8 cellular contexts compared by ENCODE assay signal in genomic region chr10:103493362-103493871, GRCh38. TPM values are rescaled to one million over a fixed set of nuclear protein-coding genes. Genes with fewer than 3 reads are reported as not detected.
DNase-seq lines count a peak whose midpoint lies in the region; ATAC-seq, FAIRE-seq and TF ChIP-seq lines count a peak whose summit lies in the region.

A gene with protein sequence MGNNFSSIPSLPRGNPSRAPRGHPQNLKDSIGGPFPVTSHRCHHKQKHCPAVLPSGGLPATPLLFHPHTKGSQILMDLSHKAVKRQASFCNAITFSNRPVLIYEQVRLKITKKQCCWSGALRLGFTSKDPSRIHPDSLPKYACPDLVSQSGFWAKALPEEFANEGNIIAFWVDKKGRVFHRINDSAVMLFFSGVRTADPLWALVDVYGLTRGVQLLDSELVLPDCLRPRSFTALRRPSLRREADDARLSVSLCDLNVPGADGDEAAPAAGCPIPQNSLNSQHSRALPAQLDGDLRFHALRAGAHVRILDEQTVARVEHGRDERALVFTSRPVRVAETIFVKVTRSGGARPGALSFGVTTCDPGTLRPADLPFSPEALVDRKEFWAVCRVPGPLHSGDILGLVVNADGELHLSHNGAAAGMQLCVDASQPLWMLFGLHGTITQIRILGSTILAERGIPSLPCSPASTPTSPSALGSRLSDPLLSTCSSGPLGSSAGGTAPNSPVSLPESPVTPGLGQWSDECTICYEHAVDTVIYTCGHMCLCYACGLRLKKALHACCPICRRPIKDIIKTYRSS (plus strand): TSS chr10:103493705. CDS start chr10:103494388, 683 bp downstream.

- H3K4me1 Mint-ChIP-seq in T-helper 1 cell treated with Interleukin-12 subunit alpha and Interleukin-12 subunit beta and Interleukin-4 antibody, amounts not matched to agents 30 μg/mL and 1 μg/mL, for 36 hours (ENCODE audit: low read depth): peaks cover 12% of the 10 kb centered on the region
- peaks cover 23 to 37% (median 36%) of the 10 kb centered on the region in 3 donors for H3K4me1 Mint-ChIP-seq in naive B cell

- no peak within 1 kb of the TSS for H3K4ac ChIP-seq in H1 (replicated peaks; ENCODE audit: insufficient read length, low read depth, low read length)

- TF ChIP-seq CTCF in H1 (IDR thresholded peaks at IDR 0.05; ENCODE audit: control extremely low read depth in 1 of 3, insufficient read depth in 1 of 3, low read depth in 1 of 3, low read length in 3 of 3): no peak
- no peak for TF ChIP-seq CTCF in upper lobe of left lung (IDR thresholded peaks at IDR 0.05)

- H3K27ac ChIP-seq in H1 (ENCODE audit: low read depth, low read length): no peak within 1 kb of the TSS
- H3K27ac ChIP-seq in upper lobe of left lung: no peak within 1 kb of the TSS

- WGBS in H1 (ENCODE audit: extremely low coverage in 1 of 2, insufficient coverage in 1 of 2, insufficient read length in 1 of 2, insufficient replicate concordance in 2 of 2, low coverage in 1 of 2, low lambda C conversion rate in 2 of 2, missing lambda C conversion rate in 1 of 2), 2 experiments: 2% methylated on average over 36 of the region's 57 CpGs; no CpG with 5 or more reads in 1 of the 2 experiments
- 4 to 8% methylated on average over 13 to 33 of the region's 57 CpGs for WGBS in upper lobe of left lung, 2 donors

- H4K5ac ChIP-seq in H1 (ENCODE audit: insufficient read length, low read depth, low read length): no peak within 1 kb of the TSS

- no peak within 1 kb of the TSS for H3K27ac Mint-ChIP-seq in T-helper 1 cell treated with Interleukin-12 subunit alpha and Interleukin-12 subunit beta and Interleukin-4 antibody, amounts not matched to agents 30 μg/mL and 1 μg/mL, for 36 hours
- peak within 1 kb of the TSS in 3 of 6 donors; percentile 37 to 80 (median 80) for H3K27ac Mint-ChIP-seq in naive B cell

- no peaks in the 10 kb centered on the region for H3K79me1 ChIP-seq in H1 (ENCODE audit: low read depth, low read length)

- no peak within 1 kb of the TSS for H4K91ac ChIP-seq in H1 (replicated peaks; ENCODE audit: insufficient read length, low read length)

- CTCF ChIA-PET in H1 (lab: Charles Lee; ENCODE audit: partially characterized antibody): interaction anchor here (0.7 to 4.6 kb wide), 15 partner anchors 8 to 109 kb away, joined by 3 to 24 read pairs (median 4); no protein-coding TSS in a partner anchor

- TF ChIP-seq POLR2A in H1 (IDR thresholded peaks at IDR 0.05; ENCODE audit: control extremely low read depth in 1 of 2, low read depth in 2 of 2, low read length in 2 of 2) (no peak), upper lobe of left lung (IDR thresholded peaks at IDR 0.05) (no peak), GM18505 (IDR thresholded peaks at IDR 0.05; ENCODE audit: borderline replicate concordance, extremely low read depth, insufficient read depth, insufficient read length) (no peak)

- H3K4me2 ChIP-seq in H1 (ENCODE audit: insufficient read depth in 1 of 2, low read depth in 2 of 2, low read length in 2 of 2): peak within 1 kb of the TSS; percentile 60 to 99

- peak; percentile 14 to 18 for ATAC-seq in naive B cell (ENCODE audit: low read depth in 2 of 2)
- peak in 1 of 2 donors; percentile 33 for ATAC-seq in upper lobe of left lung (ENCODE audit: low FRiP score in 2 of 2)
- no peak for ATAC-seq in GM18505 (IDR thresholded peaks at IDR 0.05; ENCODE audit: unreplicated experiment)

- H2BK12ac ChIP-seq in H1 (ENCODE audit: low read depth, low read length): no peak within 1 kb of the TSS

- no peak within 1 kb of the TSS for H2BK20ac ChIP-seq in H1 (ENCODE audit: low read length)

- no peak within 1 kb of the TSS for H3K56ac ChIP-seq in H1 (replicated peaks; ENCODE audit: insufficient read length, low read depth, low read length)

- H2BK5ac ChIP-seq in H1 (ENCODE audit: low read depth, low read length): no peak within 1 kb of the TSS

- H3K18ac ChIP-seq in H1 (ENCODE audit: extremely low read depth, low read length): no peak within 1 kb of the TSS; the same call in 1 of the 2 replicates

- no peaks in the 10 kb centered on the region for H4K20me1 ChIP-seq in H1 (replicated peaks in 1 of 2; ENCODE audit: control insufficient read depth in 1 of 2, insufficient read depth in 2 of 2, low read length in 2 of 2)

- no peak within 1 kb of the TSS for H2AK5ac ChIP-seq in H1 (ENCODE audit: low read depth, low read length)

- no peaks in the 10 kb centered on the region for H3K9me3 Mint-ChIP-seq in T-helper 1 cell treated with Interleukin-12 subunit alpha and Interleukin-12 subunit beta and Interleukin-4 antibody, amounts not matched to agents 30 μg/mL and 1 μg/mL, for 36 hours
- H3K9me3 Mint-ChIP-seq in naive B cell: no peaks in the 10 kb centered on the region

- no peaks in the 10 kb centered on the region for H3K9me3 ChIP-seq in H1 (ENCODE audit: insufficient read depth in 2 of 2, low read depth in 1 of 2, low read length in 1 of 2)
- H3K9me3 ChIP-seq in upper lobe of left lung: no peaks in the 10 kb centered on the region

- H3K36me3 ChIP-seq in H1 (ENCODE audit: control insufficient read depth in 2 of 4, insufficient read depth in 4 of 4, low read length in 3 of 4) (no peaks in the 10 kb centered on the region), upper lobe of left lung (no peaks in the 10 kb centered on the region)

- no peak within 1 kb of the TSS for H4K8ac ChIP-seq in H1 (ENCODE audit: extremely low read depth, insufficient read depth, low read length)

- TF ChIP-seq EP300 in H1 (IDR thresholded peaks at IDR 0.05; ENCODE audit: borderline replicate concordance in 1 of 2, low read depth in 2 of 2, low read length in 2 of 2): no peak
- no peak for TF ChIP-seq EP300 in upper lobe of left lung (IDR thresholded peaks at IDR 0.05)

- no peaks in the 10 kb centered on the region for H3K79me2 ChIP-seq in H1 (ENCODE audit: control insufficient read depth in 1 of 2, insufficient read depth in 2 of 2, low read length in 2 of 2)

- H3K4me1 ChIP-seq in H1 (replicated peaks in 1 of 4; ENCODE audit: control insufficient read depth in 3 of 4, insufficient read depth in 4 of 4, low read length in 3 of 4) (peaks cover 0 to 4% (median 3%) of the 10 kb centered on the region in 4 experiments; a peak in 5 of 7 replicates), upper lobe of left lung (peaks cover 15 to 17% (median 15%) of the 10 kb centered on the region in 4 donors)

- no peak within 1 kb of the TSS for H2BK120ac ChIP-seq in H1 (replicated peaks; ENCODE audit: low read depth, low read length)

- H3K27me3 ChIP-seq in H1 (replicated peaks in 1 of 4; ENCODE audit: control insufficient read depth in 3 of 4, extremely low read depth in 1 of 4, insufficient read depth in 3 of 4, low read length in 3 of 4): peaks cover 8 to 36% (median 28%) of the 10 kb centered on the region in 4 experiments
- peaks cover 0 to 26% (median 11%) of the 10 kb centered on the region in 4 donors for H3K27me3 ChIP-seq in upper lobe of left lung

- peak within 1 kb of the TSS in 1 of 4 experiments; percentile 9; a peak in 1 of 7 replicates for H3K9ac ChIP-seq in H1 (replicated peaks in 1 of 4; ENCODE audit: extremely low read depth in 1 of 4, low read depth in 3 of 4, low read length in 3 of 4)

- no peak within 1 kb of the TSS for H2AFZ ChIP-seq in H1 (ENCODE audit: low read length)

- TF ChIP-seq RAD21 in H1 (IDR thresholded peaks at IDR 0.05 in 1 of 2, conservative IDR thresholded peaks at IDR 0.05 in 1 of 2; ENCODE audit: low read depth in 2 of 2, low read length in 2 of 2): no peak

- DNase-seq in NOMO-1 treated with DMSO at 0.1 percent for 48 hours (lab: John Stamatoyannopoulos, UW; ENCODE audit: unreplicated experiment): peak; percentile 0
- DNase-seq in NOMO-1 treated with dmso at 0.1 percent for 144 hours (lab: John Stamatoyannopoulos, UW; ENCODE audit: unreplicated experiment): no peak
- DNase-seq in H1 (ENCODE audit: low read depth in 1 of 2, low spot score in 2 of 2): peak in 1 of 2 experiments; percentile 73
- DNase-seq in naive B cell: no peak
- DNase-seq in upper lobe of left lung: peak in 1 of 2 donors; percentile 79
- no peak for DNase-seq in islet precursor cell

- peaks cover 11% of the 10 kb centered on the region for H3K23me2 ChIP-seq in H1 (ENCODE audit: low read depth, low read length)

- no peak within 1 kb of the TSS for H2BK15ac ChIP-seq in H1 (ENCODE audit: low read length)

- H3K4me3 ChIP-seq in H1 (ENCODE audit: extremely low read depth in 1 of 4, insufficient read depth in 2 of 4, low read depth in 3 of 4, low read length in 4 of 4) (peak within 1 kb of the TSS; percentile 25 to 71 (median 45)), upper lobe of left lung (peak within 1 kb of the TSS in 3 of 4 donors; percentile 50 to 59 (median 56))

- H3K4me3 Mint-ChIP-seq in T-helper 1 cell treated with Interleukin-12 subunit alpha and Interleukin-12 subunit beta and Interleukin-4 antibody, amounts not matched to agents 30 μg/mL and 1 μg/mL, for 36 hours: peak within 1 kb of the TSS; percentile 83
- peak within 1 kb of the TSS; percentile 62 to 86 (median 78) for H3K4me3 Mint-ChIP-seq in naive B cell

- POLR2A ChIA-PET in H1 (lab: Charles Lee; ENCODE audit: partially characterized antibody): interaction anchor here (1.0 to 1.5 kb wide), 2 partner anchors 17 to 98 kb away, joined by 3 to 5 read pairs; partner anchors contain the start of genes ATP5MK and PDCD11

- no peak for FAIRE-seq in H1 (lab: Jason Lieb, UNC)

- H3K36me3 Mint-ChIP-seq in T-helper 1 cell treated with Interleukin-12 subunit alpha and Interleukin-12 subunit beta and Interleukin-4 antibody, amounts not matched to agents 30 μg/mL and 1 μg/mL, for 36 hours (ENCODE audit: low read depth): no peaks in the 10 kb centered on the region
- H3K36me3 Mint-ChIP-seq in naive B cell: no peaks in the 10 kb centered on the region

- no peak within 1 kb of the TSS for H3K14ac ChIP-seq in H1 (ENCODE audit: insufficient read length)

- H3K23ac ChIP-seq in H1 (ENCODE audit: insufficient read length): no peak within 1 kb of the TSS

- peaks cover 63% of the 10 kb centered on the region for H3K27me3 Mint-ChIP-seq in T-helper 1 cell treated with Interleukin-12 subunit alpha and Interleukin-12 subunit beta and Interleukin-4 antibody, amounts not matched to agents 30 μg/mL and 1 μg/mL, for 36 hours (ENCODE audit: low read depth)
- peaks cover 34 to 63% (median 59%) of the 10 kb centered on the region in 3 donors for H3K27me3 Mint-ChIP-seq in naive B cell

TF ChIP-seq in H1, 55 proteins besides CTCF, POLR2A, EP300 and RAD21 (continues in another document):
- no peak for TF ChIP-seq GABPA (IDR thresholded peaks at IDR 0.05; ENCODE audit: borderline replicate concordance, insufficient read depth, low read length)

RNA-seq across cellular contexts. Expression of the gene that starts here (rescaled TPM):
- 0.58 and 0.73 TPM in 2 replicates for total RNA-seq in H1 (2021; fragmentation: NEBNext Ultra II Directional; extraction: Animal tissue kit (Norgen Biotek cat#: 25700))
- polyA plus RNA-seq in H1 (2011; rRNA removed) (0.52 and 0.54 TPM in 2 replicates), naive B cell (ENCODE audit: low read depth in 6 of 6) (under 1 TPM; 0.21 to 0.83 (median 0.33) TPM)
- 0.63 TPM for polyA plus RNA-seq in H1 (2011; cell fraction: cytosol; rRNA removed)
- 1.5 TPM for polyA plus RNA-seq in H1 (2011; cell fraction: nucleus; rRNA removed)
- polyA plus RNA-seq in H1 (2012, experiment 1 of 2): 0.19 to 0.70 TPM (median 0.36 TPM) in 4 replicates
- 0.28 TPM for polyA plus RNA-seq in H1 (2012, experiment 2 of 2)
- 0.61 TPM for polyA plus RNA-seq in H1 (2013, experiment 1 of 2)
- polyA plus RNA-seq in H1 (2013, experiment 2 of 2): 0.39 TPM
- polyA minus RNA-seq in H1 (2011; rRNA and poly(A)+ RNA removed): 0.09 and 0.15 TPM in 2 replicates
- polyA minus RNA-seq in H1 (2011; cell fraction: cytosol; rRNA and poly(A)+ RNA removed): not detected
- polyA minus RNA-seq in H1 (2011; cell fraction: nucleus; rRNA and poly(A)+ RNA removed): 0.80 TPM
- total RNA-seq in upper lobe of left lung: 1 to 10 TPM in 1 of 6 donors, under 1 TPM in 4, not detected in 1; 0.22 to 1.1 (median 0.80) TPM

Comparison
In these comparisons a context has a peak if more than half of its experiments do, and no peak if none do; other contexts are left out.
1. Peak in ATAC-seq in naive B cell; RNA of the gene not detected or under 1 TPM.